ENCODE assay signal across 21 cellular contexts in the genomic region with DNA sequence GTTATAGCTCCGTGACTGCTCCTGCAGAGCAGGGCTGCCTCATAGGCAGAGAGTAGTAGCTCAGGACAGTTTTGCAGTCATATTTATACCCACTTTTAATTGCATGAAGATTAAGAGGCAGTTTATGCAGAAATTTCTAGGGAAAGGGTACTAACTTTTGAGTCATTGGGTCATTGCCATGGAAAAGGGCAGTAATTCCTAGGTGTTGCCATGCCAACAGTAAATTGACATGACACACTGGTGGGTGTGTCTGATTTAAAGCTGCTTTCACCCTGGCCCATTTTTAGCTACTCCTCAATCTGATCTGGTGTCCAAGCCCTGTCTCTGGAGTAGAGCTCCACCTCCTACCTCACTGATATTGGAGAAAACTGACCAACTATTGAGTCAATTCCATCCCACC.
DNase-seq lines count a peak whose midpoint lies in the region; ATAC-seq, FAIRE-seq and TF ChIP-seq lines count a peak whose summit lies in the region.
"Had no signal": no experiment of that assay in that cellular context is flagged by ENCODE, and none has a peak within 500 bp of the region (broad histone marks: within the 10 kb centered on the region; RNA-seq: fewer than 3 reads in every experiment).

No MANE protein-coding gene starts in this region.

- H4K20me1 ChIP-seq in K562 (replicated peaks; ENCODE audit: control insufficient read depth, insufficient read depth, low read length): no peaks in the 10 kb centered on the region
- H4K20me1 ChIP-seq: BLaER1 treated with 17β-estradiol and CSF1 and Interleukin-3, amounts not matched to agents 10 nM and 100 nM had no signal

- H3K9me1 ChIP-seq in K562 (ENCODE audit: control insufficient read depth, insufficient read depth, low read length): no peaks in the 10 kb centered on the region

- TF ChIP-seq CTCF in K562 (IDR thresholded peaks at IDR 0.05 in 2 of 3, conservative IDR thresholded peaks at IDR 0.05 in 1 of 3; ENCODE audit: insufficient read depth in 2 of 3, low read depth in 1 of 3, low read length in 3 of 3) (no peak), retinal pigment epithelial cell (conservative IDR thresholded peaks at IDR 0.05; ENCODE audit: low read depth, low read length) (no peak)

- TF ChIP-seq RAD21 in K562 (CRISPR knock-in tag; conservative IDR thresholded peaks at IDR 0.05 in 1 of 2, IDR thresholded peaks at IDR 0.05 in 1 of 2): no peak

- FAIRE-seq in K562 (lab: Jason Lieb, UNC): no peak
- FAIRE-seq: A204.1, D721Med, G401.6, GM12891, GM19239 had no signal

- no peaks in the 10 kb centered on the region for H3K36me3 ChIP-seq in K562 (ENCODE audit: control insufficient read depth, insufficient read depth, low read length)
- H3K36me3 ChIP-seq: BLaER1 treated with 17β-estradiol and CSF1 and Interleukin-3, amounts not matched to agents 10 nM and 100 nM had no signal

- intact Hi-C loops in K562 (cut with micrococcal nuclease): no loop called here

- DNase-seq in M059J (ENCODE audit: low read depth) (peak; percentile 26), K562 (ENCODE audit: extremely low read depth in 1 of 4, low spot score in 3 of 4) (no peak), retinal pigment epithelial cell (ENCODE audit: low read depth) (peak; percentile 59), NCI-H1436 treated with DMSO at 0.1 percent for 48 hours (lab: John Stamatoyannopoulos, UW) (no peak), dermis blood vessel endothelial cell (no peak)
- DNase-seq: 8988T; AML-193; Caco-2; Calu3; CD4-positive, alpha-beta T cell; CD8-positive, alpha-beta T cell; DMS79 treated with DMSO at 0.1 percent for 48 hours; GF-D8 had no signal

- no peak for TF ChIP-seq POLR2A in K562 (conservative IDR thresholded peaks at IDR 0.05)

- no peaks in the 10 kb centered on the region for H3K9me3 ChIP-seq in K562 (replicated peaks; ENCODE audit: control insufficient read depth, insufficient read depth, low read depth, low read length)
- H3K9me3 ChIP-seq: BLaER1 treated with 17β-estradiol and CSF1 and Interleukin-3, amounts not matched to agents 10 nM and 100 nM; Caco-2 had no signal

- H3K79me2 ChIP-seq in K562 (ENCODE audit: control insufficient read depth, insufficient read depth, low read length): no peaks in the 10 kb centered on the region

- H3K9ac ChIP-seq in K562 (ENCODE audit: insufficient read depth in 1 of 2, low read depth in 2 of 2, low read length in 2 of 2): no peak overlapping the region
- H3K9ac ChIP-seq: BLaER1 treated with 17β-estradiol and CSF1 and Interleukin-3, amounts not matched to agents 10 nM and 100 nM had no signal

- no TSS peak for BruUV-seq in K562 (replicated peaks; lab: Mats Ljungman, UMichigan)

- no peak for TF ChIP-seq EP300 in K562 (IDR thresholded peaks at IDR 0.05; ENCODE audit: low read length)

- ATAC-seq in K562: no peak
- ATAC-seq in HG03045 (IDR thresholded peaks at IDR 0.05; ENCODE audit: unreplicated experiment): no peak
- ATAC-seq: CD8-positive, alpha-beta T cell had no signal

- 7% methylated on average over 1 of the region's 1 CpG for WGBS in K562 (ENCODE audit: insufficient coverage, low coverage, missing lambda C conversion rate)

- CTCF ChIA-PET in K562 (lab: Yijun Ruan, JAX; ENCODE audit: low intra/inter-chr PET ratio): no interaction called here

- POLR2A ChIA-PET in K562 (lab: Yijun Ruan, JAX): interaction anchor here (0.6 kb wide), 1 partner anchor 150 kb away, joined by 3 read pairs; no protein-coding TSS in a partner anchor

- H3K4me3 ChIP-seq in K562 (no peak overlapping the region), retinal pigment epithelial cell (ENCODE audit: low read length) (no peak overlapping the region)
- H3K4me3 ChIP-seq: BLaER1 treated with 17β-estradiol and CSF1 and Interleukin-3, amounts not matched to agents 10 nM and 100 nM had no signal

- H2AFZ ChIP-seq in K562 (ENCODE audit: low read depth, low read length): no peak overlapping the region

- in situ Hi-C loops in K562 (cut with MboI): no loop called here

- no peaks in the 10 kb centered on the region for H3K27me3 ChIP-seq in K562 (ENCODE audit: control insufficient read depth in 2 of 2, insufficient read depth in 2 of 2, low read length in 2 of 2)
- H3K27me3 ChIP-seq: BLaER1 treated with 17β-estradiol and CSF1 and Interleukin-3, amounts not matched to agents 10 nM and 100 nM had no signal

- no peaks in the 10 kb centered on the region for H3K4me1 ChIP-seq in K562 (replicated peaks in 1 of 2; ENCODE audit: control insufficient read depth in 2 of 2, insufficient read depth in 2 of 2, low read length in 2 of 2)
- H3K4me1 ChIP-seq: BLaER1 treated with 17β-estradiol and CSF1 and Interleukin-3, amounts not matched to agents 10 nM and 100 nM; Caco-2 had no signal

- H3K27ac ChIP-seq in K562 (ENCODE audit: extremely low read depth, low read depth, low read length): no peak overlapping the region
- H3K27ac ChIP-seq: BLaER1 treated with 17β-estradiol and CSF1 and Interleukin-3, amounts not matched to agents 10 nM and 100 nM; C4-2B had no signal

- H3K4me2 ChIP-seq in K562 (ENCODE audit: insufficient read depth, low read length): no peak overlapping the region
- H3K4me2 ChIP-seq: BLaER1 treated with 17β-estradiol and CSF1 and Interleukin-3, amounts not matched to agents 10 nM and 100 nM had no signal

TF ChIP-seq in K562, 482 proteins besides CTCF, POLR2A, EP300 and RAD21:
- TF ChIP-seq PKNOX1 (IDR thresholded peaks at IDR 0.05) (0 out of 2 replicates have a peak, but pooled peaks have one; percentile 13), LEF1 (IDR thresholded peaks at IDR 0.05) (no peak), RFX1 (IDR thresholded peaks at IDR 0.05) (peak; percentile 58), DMBX1 (CRISPR knock-in tag; IDR thresholded peaks at IDR 0.05; ENCODE audit: borderline replicate concordance) (no peak), HOMEZ (CRISPR knock-in tag; IDR thresholded peaks at IDR 0.05) (no peak), HMG20A (CRISPR knock-in tag; conservative IDR thresholded peaks at IDR 0.05) (no peak), ZNF311 (CRISPR knock-in tag; IDR thresholded peaks at IDR 0.05) (no peak), NCOA4 (IDR thresholded peaks at IDR 0.05; ENCODE audit: partially characterized antibody) (no peak), PTRF (tag; IDR thresholded peaks at IDR 0.05) (no peak)
- TF ChIP-seq, protein P1, sequence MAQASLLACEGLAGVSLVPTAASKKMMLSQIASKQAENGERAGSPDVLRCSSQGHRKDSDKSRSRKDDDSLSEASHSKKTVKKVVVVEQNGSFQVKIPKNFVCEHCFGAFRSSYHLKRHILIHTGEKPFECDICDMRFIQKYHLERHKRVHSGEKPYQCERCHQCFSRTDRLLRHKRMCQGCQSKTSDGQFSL (CRISPR knock-in tag; IDR thresholded peaks at IDR 0.05): no peak
- TF ChIP-seq, protein P1 (tag; IDR thresholded peaks at IDR 0.05): no peak

Comparison
In these comparisons a context has a peak if more than half of its experiments do, and no peak if none do; other contexts are left out.
1. DNase-seq: peak in M059J (single experiment) and retinal pigment epithelial cell (single experiment); none in K562 (0 of 4), NCI-H1436 treated with DMSO at 0.1 percent for 48 hours (single experiment) and dermis blood vessel endothelial cell (single experiment).